In the genomic region with DNA sequence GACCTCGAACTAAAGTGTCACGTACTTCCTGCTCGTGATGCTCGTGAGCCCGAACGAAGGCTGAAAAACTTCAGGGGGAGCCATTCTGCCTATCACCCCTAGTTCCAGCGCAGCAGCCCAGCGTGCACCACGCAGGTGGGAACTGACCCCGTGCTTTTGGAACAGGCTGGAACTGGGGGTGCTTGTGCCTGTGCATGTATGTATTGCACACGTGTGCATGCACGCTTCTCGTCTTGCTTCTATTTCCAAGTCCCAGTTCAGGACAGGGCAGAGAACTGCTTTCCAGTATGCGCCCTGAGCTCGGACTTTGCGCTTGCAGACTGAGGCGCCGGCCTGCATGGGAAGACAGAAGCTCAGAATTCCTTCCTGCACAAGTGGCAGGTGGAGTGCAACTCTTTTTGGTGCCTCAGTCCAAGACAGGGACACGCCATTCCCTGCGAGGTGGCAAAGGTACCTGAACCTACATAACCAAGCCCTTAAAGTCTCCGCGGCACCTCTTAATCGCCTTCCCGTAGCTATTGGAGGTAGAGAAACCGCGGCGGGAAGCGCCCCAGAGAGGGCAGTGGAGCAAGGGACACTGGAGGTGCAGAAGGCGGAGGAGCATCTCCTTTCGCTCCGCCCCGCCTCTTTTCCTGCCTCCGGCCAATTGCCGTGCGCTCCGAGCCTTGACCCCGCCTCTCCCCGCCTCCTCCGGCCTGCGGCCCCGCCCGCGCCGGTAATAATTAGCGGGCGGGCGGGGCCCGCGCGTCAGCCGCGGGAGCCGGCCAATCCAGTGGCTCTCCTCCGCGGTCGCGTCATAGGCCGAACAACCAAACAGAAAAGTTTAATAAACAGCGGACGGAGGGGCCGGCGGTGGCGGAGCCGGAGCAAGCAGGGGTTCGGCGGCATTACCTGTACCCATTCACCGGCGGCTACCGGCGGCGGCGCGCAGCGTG, we compare ENCODE assay signal across 8 cellular contexts. TPM values are rescaled to one million over a fixed set of nuclear protein-coding genes. Genes with fewer than 3 reads are reported as not detected.
DNase-seq lines count a peak whose midpoint lies in the region; ATAC-seq and TF ChIP-seq lines count a peak whose summit lies in the region.

A gene (plus strand): TSS at position 826 of the 935 bp plus-strand sequence. CDS start 60,669 bp downstream, outside the sequence.

- peaks cover 29% of the 10 kb centered on the region for H3K4me1 ChIP-seq in CD4-positive, CD25-positive, alpha-beta regulatory T cell (ENCODE audit: control insufficient read depth, insufficient read depth, low read length, poor library complexity, severe bottlenecking)
- H3K4me1 ChIP-seq in right lobe of liver, result peaks cover 0 to 20% (median 4%) of the 10 kb centered on the region in 4 donors

- peak within 1 kb of the TSS; percentile 95 to 96 (median 95) for H3K27ac Mint-ChIP-seq in CD4-positive, CD25-positive, alpha-beta regulatory T cell

- under 1% methylated on average over 43 of the region's 74 CpGs for WGBS in right lobe of liver (ENCODE audit: insufficient coverage, low coverage, low lambda C conversion rate, missing lambda C conversion rate)

- peaks cover 18 to 47% (median 32%) of the 10 kb centered on the region in 4 donors for H3K4me1 Mint-ChIP-seq in CD4-positive, CD25-positive, alpha-beta regulatory T cell

- peaks cover 21% of the 10 kb centered on the region for H3K27me3 Mint-ChIP-seq in CD4-positive, CD25-positive, alpha-beta regulatory T cell

- peak; percentile 90 to 94 for ATAC-seq in CD4-positive, CD25-positive, alpha-beta regulatory T cell (ENCODE audit: low read depth in 2 of 2)
- peak; percentile 85 for ATAC-seq in GM19397 (IDR thresholded peaks at IDR 0.05; ENCODE audit: unreplicated experiment)
- ATAC-seq in HG03571 (IDR thresholded peaks at IDR 0.05; ENCODE audit: unreplicated experiment), result peak; percentile 69
- peak; percentile 94 to 97 (median 94) for ATAC-seq in right lobe of liver

- peak within 1 kb of the TSS; percentile 82 for H3K27ac ChIP-seq in CD4-positive, CD25-positive, alpha-beta regulatory T cell (ENCODE audit: insufficient read depth, low read length, poor library complexity, severe bottlenecking)
- H3K27ac ChIP-seq in right lobe of liver, result peak within 1 kb of the TSS; percentile 85 to 94 (median 86)

- H3K9me3 Mint-ChIP-seq in CD4-positive, CD25-positive, alpha-beta regulatory T cell, result no peaks in the 10 kb centered on the region

- TF ChIP-seq POLR2A in right lobe of liver (IDR thresholded peaks at IDR 0.05), result peak; percentile 98

- peak in 2 of 4 donors; percentile 13 to 20 for TF ChIP-seq CTCF in right lobe of liver (IDR thresholded peaks at IDR 0.05)

- peak within 1 kb of the TSS; percentile 95 for H3K4me3 ChIP-seq in CD4-positive, CD25-positive, alpha-beta regulatory T cell (ENCODE audit: low read depth, low read length)
- peak within 1 kb of the TSS; percentile 66 to 83 (median 74) for H3K4me3 ChIP-seq in right lobe of liver

- DNase-seq in CD4-positive, CD25-positive, alpha-beta regulatory T cell, result peak; percentile 92 to 96 (median 94)
- peak; percentile 98 for DNase-seq in NCI-H82 (lab: John Stamatoyannopoulos, UW)
- peak; percentile 96 to 97 for DNase-seq in activated CD4-positive, alpha-beta T cell treated with anti-CD3 and anti-CD28 coated beads, Interleukin-2, amount 50 U/mL, for 48 hours
- peak; percentile 81 to 93 for DNase-seq in dermis microvascular lymphatic vessel endothelial cell (ENCODE audit: low read depth in 2 of 2)
- peak; percentile 97 to 98 (median 97) for DNase-seq in right lobe of liver
- peak; percentile 94 to 95 for DNase-seq in stimulated activated CD4-positive, alpha-beta T cell treated with anti-CD3 and anti-CD28 coated beads, Interleukin-4, amount 100 ng/mL, for 4 hours

- no peaks in the 10 kb centered on the region for H3K36me3 Mint-ChIP-seq in CD4-positive, CD25-positive, alpha-beta regulatory T cell

- no peaks in the 10 kb centered on the region for H3K9me3 ChIP-seq in CD4-positive, CD25-positive, alpha-beta regulatory T cell (ENCODE audit: control insufficient read depth in 2 of 2, low read length in 2 of 2)
- H3K9me3 ChIP-seq in right lobe of liver, result no peaks in the 10 kb centered on the region

- no peaks in the 10 kb centered on the region for H3K36me3 ChIP-seq in CD4-positive, CD25-positive, alpha-beta regulatory T cell (ENCODE audit: control insufficient read depth, insufficient read depth, low read length)
- no peaks in the 10 kb centered on the region for H3K36me3 ChIP-seq in right lobe of liver

- no peaks in the 10 kb centered on the region for H3K27me3 ChIP-seq in CD4-positive, CD25-positive, alpha-beta regulatory T cell (ENCODE audit: control insufficient read depth, insufficient read depth, low read length)
- no peaks in the 10 kb centered on the region for H3K27me3 ChIP-seq in right lobe of liver

- H3K4me3 Mint-ChIP-seq in CD4-positive, CD25-positive, alpha-beta regulatory T cell, result peak within 1 kb of the TSS; percentile 94 to 98 (median 96)

- intact Hi-C loops in right lobe of liver (cut with DNase I), result no loop called here

RNA-seq across cellular contexts. Expression of the gene that starts here (rescaled TPM):
- 94.7 TPM for total RNA-seq in CD4-positive, CD25-positive, alpha-beta regulatory T cell
- polyA plus RNA-seq in CD4-positive, CD25-positive, alpha-beta regulatory T cell, result 100 to 1,000 TPM; 107 to 124 (median 117) TPM
- 151 and 207 TPM in 2 replicates for total RNA-seq in dermis microvascular lymphatic vessel endothelial cell
- total RNA-seq in right lobe of liver, result 100 to 1,000 TPM in 1 of 6 experiments, 10 to 100 TPM in 5; 46.1 to 111 (median 48.9) TPM

Comparison
In these comparisons a context has a peak if more than half of its experiments do, and no peak if none do; other contexts are left out.
1. Peak in every context shown above with its lines: DNase-seq, ATAC-seq, H3K4me3 ChIP-seq and H3K27ac ChIP-seq.